In the genomic region with DNA sequence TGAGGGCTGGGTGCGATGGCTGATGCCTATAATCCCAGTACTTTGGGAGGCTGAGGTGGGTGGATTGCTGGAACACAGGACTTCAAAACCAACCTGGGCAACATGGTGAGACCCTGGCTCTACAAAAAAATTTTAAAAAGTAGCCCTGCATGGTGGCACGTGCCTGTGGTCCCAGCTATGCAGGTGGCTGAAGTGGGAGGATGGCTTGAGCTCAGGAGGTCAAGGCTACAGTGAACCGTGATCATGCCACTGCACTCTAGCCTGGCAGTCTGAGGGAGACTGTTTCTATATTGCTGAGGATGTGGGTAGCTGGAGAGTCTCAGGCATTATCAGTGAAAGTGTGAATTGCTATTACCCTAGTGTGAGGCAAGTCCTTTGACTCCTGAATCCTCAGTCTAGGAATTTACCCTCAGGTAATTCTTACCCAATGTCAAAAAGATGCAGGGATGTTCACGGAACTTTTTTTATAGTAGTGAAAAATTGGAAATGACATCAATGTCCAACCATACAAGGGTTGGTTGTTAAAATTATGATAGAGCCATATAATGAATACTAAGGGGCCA, we compare ENCODE assay signal across 18 cellular contexts.
DNase-seq lines count a peak whose midpoint lies in the region; ATAC-seq and TF ChIP-seq lines count a peak whose summit lies in the region.
"Had no signal": no experiment of that assay in that cellular context is flagged by ENCODE, and none has a peak within 500 bp of the region (broad histone marks: within the 10 kb centered on the region; RNA-seq: fewer than 3 reads in every experiment).

No MANE protein-coding gene starts in this region.

- no peak for ATAC-seq in CD4-positive, alpha-beta T cell (ENCODE audit: poor library complexity)
- ATAC-seq in memory B cell (ENCODE audit: low read depth) (no peak), left lobe of liver (no peak)
- ATAC-seq: HCT116, Panc1, SK-N-SH treated with all-trans-retinoic acid at 6 μM for 48 hours had no signal

- no peak overlapping the region for H3K9ac ChIP-seq in H9 (ENCODE audit: extremely low read depth, insufficient read length, low read length)

- H2BK12ac ChIP-seq in H9 (ENCODE audit: insufficient read length, low read depth, low read length), result no peak overlapping the region

- CTCF ChIA-PET in CD4-positive, alpha-beta T cell (lab: Charles Lee), result interaction anchor here (0.9 to 1.5 kb wide), 3 partner anchors 8 to 133 kb away, joined by 3 to 4 read pairs (median 4); no protein-coding TSS in a partner anchor
- CTCF ChIA-PET in OCI-LY7 (lab: Charles Lee; ENCODE audit: unreplicated experiment), result interaction anchor here (0.9 to 1.4 kb wide), 2 partner anchors 9 to 53 kb away, joined by 4 to 9 read pairs; no protein-coding TSS in a partner anchor

- H3K18ac ChIP-seq in H9 (ENCODE audit: insufficient read length, low read depth, low read length), result no peak overlapping the region

- no peak for TF ChIP-seq CTCF in 22Rv1 (IDR thresholded peaks at IDR 0.05)
- no peak for TF ChIP-seq CTCF in CD4-positive, alpha-beta T cell (IDR thresholded peaks at IDR 0.05)
- TF ChIP-seq CTCF in OCI-LY7 (conservative IDR thresholded peaks at IDR 0.05; ENCODE audit: low read length), result no peak
- TF ChIP-seq CTCF in H9 (conservative IDR thresholded peaks at IDR 0.05), result no peak

- H3K4me1 ChIP-seq in OCI-LY7 (ENCODE audit: insufficient read depth, low read length, poor library complexity, severe bottlenecking), result peaks cover 93% of the 10 kb centered on the region
- peaks cover 2% of the 10 kb centered on the region; the same call in 1 of the 2 replicates for H3K4me1 ChIP-seq in H9 (ENCODE audit: insufficient read depth, low read length)

- no peaks in the 10 kb centered on the region for H3K27me3 ChIP-seq in CD4-positive, alpha-beta T cell (ENCODE audit: control insufficient read depth, insufficient read depth, low read length)
- no peaks in the 10 kb centered on the region for H3K27me3 ChIP-seq in H9 (ENCODE audit: insufficient read depth, low read length)

- H3K56ac ChIP-seq in H9 (ENCODE audit: insufficient read length, low read depth, low read length), result no peak overlapping the region

- no peak overlapping the region for H3K14ac ChIP-seq in H9 (ENCODE audit: insufficient read depth, low read length)

- peaks cover 54% of the 10 kb centered on the region for H3K4me1 Mint-ChIP-seq in CD4-positive, alpha-beta T cell (ENCODE audit: low read depth)
- H3K4me1 Mint-ChIP-seq in memory B cell (peaks cover 51% of the 10 kb centered on the region), H9 (peaks cover 21 to 23% of the 10 kb centered on the region in 2 experiments)

- TSS peak; percentile 40 for BruUV-seq in OCI-LY7 (replicated peaks; lab: Mats Ljungman, UMichigan)

- H3K79me1 ChIP-seq in H9 (ENCODE audit: insufficient read depth, low read depth, low read length, poor library complexity, severe bottlenecking), result no peaks in the 10 kb centered on the region

- H3K27ac Mint-ChIP-seq in CD4-positive, alpha-beta T cell, result peak overlapping the region; percentile 82
- H3K27ac Mint-ChIP-seq in memory B cell (peak overlapping the region; percentile 89), H9 (no peak overlapping the region)

- H3K23ac ChIP-seq in H9 (ENCODE audit: insufficient read length, low read depth, low read length), result no peak overlapping the region

- H3K36me3 ChIP-seq in OCI-LY7 (ENCODE audit: insufficient read depth, low read length), result peaks cover 7% of the 10 kb centered on the region

- intact Hi-C loops in CD4-positive, alpha-beta T cell (cut with DNase I, micrococcal nuclease), result loop anchor here in 1 of 2 experiments (5.0 kb wide), 1 partner anchor 38 kb away; no protein-coding TSS in a partner anchor
- intact Hi-C loops in OCI-LY7 (cut with micrococcal nuclease; ENCODE audit: unreplicated experiment), result no loop called here

- peak overlapping the region; percentile 60 for H3K4me2 ChIP-seq in OCI-LY7 (ENCODE audit: low read length)
- H3K4me2 ChIP-seq in H9 (ENCODE audit: insufficient read depth, insufficient read length, low read length), result no peak overlapping the region

- H3K4me3 ChIP-seq in OCI-LY7 (ENCODE audit: low read depth, low read length, poor library complexity, severe bottlenecking), result peak overlapping the region; percentile 26

- H4K8ac ChIP-seq in H9 (replicated peaks; ENCODE audit: insufficient read length, low read depth, low read length), result no peak overlapping the region

- no peak overlapping the region for H2BK120ac ChIP-seq in H9 (ENCODE audit: low read depth, low read length, poor library complexity, severe bottlenecking)

- H4K91ac ChIP-seq in H9 (ENCODE audit: insufficient read length, low read depth, low read length), result no peak overlapping the region

- no peaks in the 10 kb centered on the region for H3K9me3 ChIP-seq in CD4-positive, alpha-beta T cell (ENCODE audit: control insufficient read depth, low read length)
- H3K9me3 ChIP-seq in OCI-LY7 (ENCODE audit: low read length) (no peaks in the 10 kb centered on the region), H9 (ENCODE audit: control insufficient read depth, low read depth, low read length) (no peaks in the 10 kb centered on the region)

- no peak overlapping the region for H3T11ph ChIP-seq in H9 (ENCODE audit: low read length)

- DNase-seq in CD4-positive, alpha-beta T cell, result no peak
- DNase-seq in OCI-LY7 (ENCODE audit: low spot score) (no peak), memory B cell (ENCODE audit: low spot score in 2 of 2) (no peak), superior temporal gyrus (ENCODE audit: extremely low spot score) (no peak), left lobe of liver (ENCODE audit: low spot score) (no peak), H9 (no peak)
- no peak for DNase-seq in stimulated activated CD8-positive, alpha-beta memory T cell treated with anti-CD3 and anti-CD28 coated beads, Interleukin-4, amount 100 ng/mL, for 48 hours
- DNase-seq: ACHN, KBM-7, NCI-H1092 treated with DMSO at 0.1 percent for 48 hours, NCI-H1694 treated with DMSO at 0.1 percent for 48 hours, NCI-H446, NCI-H748 treated with DMSO at 0.1 percent for 48 hours, SHP77 had no signal

- H3K9me3 Mint-ChIP-seq in CD4-positive, alpha-beta T cell, result no peaks in the 10 kb centered on the region
- H3K9me3 Mint-ChIP-seq in memory B cell, result peaks cover 6% of the 10 kb centered on the region
- H3K9me3 Mint-ChIP-seq in H9, result peaks cover 3 to 4% of the 10 kb centered on the region in 2 experiments; a peak in 4 of 5 replicates

- no peaks in the 10 kb centered on the region for H3K23me2 ChIP-seq in H9 (ENCODE audit: insufficient read length, low read depth, low read length, poor library complexity, severe bottlenecking)

- no CpG with 5 or more reads among the region's 4 CpGs for WGBS in H9 (ENCODE audit: extremely low coverage, insufficient read length, low lambda C conversion rate)

- H3K4me3 Mint-ChIP-seq in CD4-positive, alpha-beta T cell, result peak overlapping the region; percentile 61
- H3K4me3 Mint-ChIP-seq in memory B cell (peak overlapping the region; percentile 27), H9 (no peak overlapping the region)

- no peak overlapping the region for H2BK5ac ChIP-seq in H9 (ENCODE audit: insufficient read length, low read length)

- no peak overlapping the region for H2AFZ ChIP-seq in OCI-LY7 (ENCODE audit: low read length)
- H2AFZ ChIP-seq in H9 (ENCODE audit: low read length), result no peak overlapping the region

- H3K4ac ChIP-seq in H9 (ENCODE audit: low read depth, low read length), result no peak overlapping the region

- no peaks in the 10 kb centered on the region for H3K9me2 ChIP-seq in OCI-LY7 (ENCODE audit: insufficient read depth, low read length)

- H3K27ac ChIP-seq in 22Rv1 (0 out of 2 replicates have a peak overlapping the region, but pooled peaks have one; percentile 6), OCI-LY7 (ENCODE audit: low read depth, low read length, poor library complexity, severe bottlenecking) (peak overlapping the region; percentile 99), H9 (ENCODE audit: insufficient read length, low read depth, low read length) (no peak overlapping the region)
- no peak overlapping the region for H3K27ac ChIP-seq in CD4-positive, alpha-beta T cell (ENCODE audit: low read depth, low read length)

- no peak overlapping the region for H2AK5ac ChIP-seq in H9 (ENCODE audit: insufficient read length, low read length)

- H4K5ac ChIP-seq in H9 (ENCODE audit: insufficient read length, low read depth, low read length), result no peak overlapping the region

- no peak overlapping the region for H2BK20ac ChIP-seq in H9 (ENCODE audit: low read depth, low read length, poor library complexity, severe bottlenecking)

- H3K36me3 Mint-ChIP-seq in CD4-positive, alpha-beta T cell (ENCODE audit: low read depth), result peaks cover 17% of the 10 kb centered on the region
- H3K36me3 Mint-ChIP-seq in memory B cell (peaks cover 6% of the 10 kb centered on the region), H9 (ENCODE audit: insufficient read depth in 1 of 3, low read depth in 3 of 3) (no peaks in the 10 kb centered on the region)

- H2BK15ac ChIP-seq in H9 (ENCODE audit: low read depth, low read length), result no peak overlapping the region

- POLR2A ChIA-PET in CD4-positive, alpha-beta T cell (lab: Charles Lee), result interaction anchor here (2.2 to 14.9 kb wide), 3 partner anchors 11 to 74 kb away, joined by 9 to 314 read pairs (median 57); a partner anchor contains a TSS
- POLR2A ChIA-PET in OCI-LY7 (lab: Charles Lee), result interaction anchor here (0.7 to 3.8 kb wide), 13 partner anchors 10 to 101 kb away, joined by 3 to 37 read pairs (median 4); a partner anchor contains a TSS

- no peaks in the 10 kb centered on the region for H4K20me1 ChIP-seq in OCI-LY7 (ENCODE audit: insufficient read depth, low read length)
- no peaks in the 10 kb centered on the region for H4K20me1 ChIP-seq in H9 (ENCODE audit: control insufficient read depth, insufficient read depth, insufficient read length)

- H3K79me2 ChIP-seq in OCI-LY7 (ENCODE audit: insufficient read depth, low read depth, low read length) (peaks cover 25% of the 10 kb centered on the region; the same call in 1 of the 2 replicates), H9 (ENCODE audit: insufficient read depth, low read length) (0 out of 2 replicates have a peak, but pooled peaks cover 2% of the 10 kb centered on the region)

- no peaks in the 10 kb centered on the region for H3K27me3 Mint-ChIP-seq in CD4-positive, alpha-beta T cell
- H3K27me3 Mint-ChIP-seq in memory B cell (no peaks in the 10 kb centered on the region), H9 (ENCODE audit: low read depth) (peaks cover 15% of the 10 kb centered on the region)

Comparison
In these comparisons a context has a peak if more than half of its experiments do, and no peak if none do; other contexts are left out.
1. H3K27ac ChIP-seq: peak in 22Rv1 (single experiment) and OCI-LY7 (single experiment); none in CD4-positive, alpha-beta T cell (single experiment) and H9 (single experiment).
2. H3K27ac Mint-ChIP-seq: peak in CD4-positive, alpha-beta T cell (single experiment) and memory B cell (single experiment); none in H9 (0 of 3).
3. H3K4me3 Mint-ChIP-seq: peak in CD4-positive, alpha-beta T cell (single experiment) and memory B cell (single experiment); none in H9 (0 of 2).